ENCODE assay signal across 12 cellular contexts in the genomic region with DNA sequence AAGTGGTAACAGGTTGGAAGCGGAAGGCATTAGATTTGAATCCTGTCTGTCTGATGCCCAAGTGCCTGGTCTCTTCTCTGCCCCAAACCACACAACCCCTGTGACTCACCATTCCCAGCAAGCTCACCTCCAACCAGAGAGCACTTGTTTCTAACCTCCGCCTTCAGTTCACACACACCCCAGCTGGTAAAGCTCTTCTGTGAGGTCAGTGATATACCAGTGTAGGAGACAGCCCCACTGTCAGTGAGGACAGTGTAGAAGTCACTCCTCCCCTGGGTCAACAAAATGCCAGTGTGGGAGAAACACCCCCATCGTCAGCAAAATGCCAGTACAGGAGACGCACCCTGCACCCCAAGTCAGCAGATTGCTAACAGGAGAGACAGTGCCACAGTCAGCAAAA. TPM values are rescaled to one million over a fixed set of nuclear protein-coding genes. Genes with fewer than 3 reads are reported as not detected.
A peak's percentile ranks its signal among the peaks of the same experiment; 100 is the strongest.
DNase-seq lines count a peak whose midpoint lies in the region; ATAC-seq, FAIRE-seq and TF ChIP-seq lines count a peak whose summit lies in the region.
"Had no signal": no experiment of that assay in that cellular context is flagged by ENCODE, and none has a peak within 500 bp of the region (broad histone marks: within the 10 kb centered on the region; RNA-seq: fewer than 3 reads in every experiment).

No MANE protein-coding gene starts in this region.

- no peaks in the 10 kb centered on the region for H3F3A ChIP-seq in Loucy (ENCODE audit: low read depth)

- H3K79me2 ChIP-seq in Loucy (ENCODE audit: insufficient read depth, low read length) (peaks cover 46% of the 10 kb centered on the region; the same call in 1 of the 2 replicates), astrocyte (ENCODE audit: insufficient read depth, low read length) (no peaks in the 10 kb centered on the region)

- H3K9ac ChIP-seq in Loucy (ENCODE audit: low read depth, low read length, poor library complexity, severe bottlenecking), result peak overlapping the region; percentile 64
- no peak overlapping the region for H3K9ac ChIP-seq in astrocyte (ENCODE audit: low read length)

- H3K27ac ChIP-seq in astrocyte (ENCODE audit: low read depth, low read length), result no peak overlapping the region
- no peak overlapping the region for H3K27ac ChIP-seq in tibial nerve

- H3K27ac Mint-ChIP-seq in astrocyte (ENCODE audit: unreplicated experiment), result peak overlapping the region; percentile 41

- DNase-seq in DMS79 treated with DMSO at 0.1 percent for 48 hours (lab: John Stamatoyannopoulos, UW) (peak; percentile 65), DMS79 (lab: John Stamatoyannopoulos, UW) (no peak), astrocyte (ENCODE audit: low read depth) (peak; percentile 36), non-pigmented ciliary epithelial cell (ENCODE audit: low read depth) (peak; percentile 3), tibial nerve (ENCODE audit: low spot score in 2 of 2) (no peak)
- DNase-seq: 8988T; activated CD4-positive, CD25-positive, alpha-beta regulatory T cell treated with anti-CD3 and anti-CD28 coated beads, Interleukin-2, amount 50 U/mL, for 72 hours; left ventricle myocardium superior; NCI-H187 treated with DMSO at 0.1 percent for 48 hours had no signal

- no peak for TF ChIP-seq CTCF in Loucy (conservative IDR thresholded peaks at IDR 0.05; ENCODE audit: low read length)
- TF ChIP-seq CTCF in astrocyte (IDR thresholded peaks at IDR 0.05; ENCODE audit: insufficient read depth, low read depth, low read length), result no peak
- TF ChIP-seq CTCF in tibial nerve (IDR thresholded peaks at IDR 0.05), result no peak

- no peaks in the 10 kb centered on the region for H3K36me3 ChIP-seq in Loucy (ENCODE audit: insufficient read depth, low read length)
- no peaks in the 10 kb centered on the region for H3K36me3 ChIP-seq in astrocyte (ENCODE audit: insufficient read depth, low read length)
- H3K36me3 ChIP-seq in tibial nerve, result no peaks in the 10 kb centered on the region

- H3K4me3 ChIP-seq in Loucy (ENCODE audit: low read length, poor library complexity, severe bottlenecking), result peak overlapping the region; percentile 74
- H3K4me3 ChIP-seq in astrocyte (ENCODE audit: insufficient read depth, low read depth, low read length), result no peak overlapping the region
- H3K4me3 ChIP-seq in tibial nerve, result no peak overlapping the region

- H3K9me2 ChIP-seq in Loucy (replicated peaks; ENCODE audit: low read depth, low read length), result no peaks in the 10 kb centered on the region

- H3K4me1 ChIP-seq in Loucy (ENCODE audit: insufficient read depth, low read length, poor library complexity, severe bottlenecking) (peaks cover 60% of the 10 kb centered on the region), astrocyte (ENCODE audit: insufficient read depth, low read length) (no peaks in the 10 kb centered on the region), tibial nerve (peaks cover 0 to 32% (median 10%) of the 10 kb centered on the region in 4 donors)

- H3K36me3 Mint-ChIP-seq in astrocyte (ENCODE audit: low read depth, unreplicated experiment), result no peaks in the 10 kb centered on the region

- FAIRE-seq in astrocyte (lab: Jason Lieb, UNC), result no peak

- H3K27me3 ChIP-seq in Loucy (ENCODE audit: insufficient read depth, low read length, poor library complexity, severe bottlenecking) (no peaks in the 10 kb centered on the region), astrocyte (ENCODE audit: insufficient read depth, low read length) (peaks cover 29% of the 10 kb centered on the region), tibial nerve (no peaks in the 10 kb centered on the region)

- peaks cover 30% of the 10 kb centered on the region for H3K27me3 Mint-ChIP-seq in astrocyte (ENCODE audit: low read depth, unreplicated experiment)

- ATAC-seq in HG02610 (IDR thresholded peaks at IDR 0.05; ENCODE audit: unreplicated experiment), result no peak
- no peak for ATAC-seq in GM18909 (IDR thresholded peaks at IDR 0.05; ENCODE audit: poor library complexity, unreplicated experiment)
- ATAC-seq: left ventricle myocardium superior had no signal

- whole genome bisulfite sequencing in tibial nerve, 2 donors, result 74 to 75% methylated on average over 4 of the region's 4 CpGs

- H3K4me1 Mint-ChIP-seq in astrocyte (ENCODE audit: low read depth, unreplicated experiment), result peaks cover 9% of the 10 kb centered on the region

- peak overlapping the region; percentile 77 for H3K4me2 ChIP-seq in Loucy (ENCODE audit: low read depth, low read length, poor library complexity, severe bottlenecking)
- no peak overlapping the region for H3K4me2 ChIP-seq in astrocyte (ENCODE audit: low read length)

- no peak overlapping the region for H2AFZ ChIP-seq in Loucy (ENCODE audit: low read length)
- H2AFZ ChIP-seq in astrocyte (ENCODE audit: low read depth, low read length), result no peak overlapping the region

- TF ChIP-seq EP300 in tibial nerve (IDR thresholded peaks at IDR 0.05), result no peak

- H3K4me3 Mint-ChIP-seq in astrocyte (ENCODE audit: unreplicated experiment), result peak overlapping the region; percentile 25

- no peak for TF ChIP-seq POLR2A in tibial nerve (IDR thresholded peaks at IDR 0.05)

- H4K20me1 ChIP-seq in Loucy (ENCODE audit: insufficient read depth, low read length, poor library complexity, severe bottlenecking) (peaks cover 15% of the 10 kb centered on the region), astrocyte (ENCODE audit: insufficient read depth, low read length) (no peaks in the 10 kb centered on the region)

- no peaks in the 10 kb centered on the region for H3K9me3 ChIP-seq in Loucy (ENCODE audit: insufficient read depth, low read depth, low read length)
- no peaks in the 10 kb centered on the region for H3K9me3 ChIP-seq in astrocyte (ENCODE audit: insufficient read depth, low read depth, low read length)
- H3K9me3 ChIP-seq in tibial nerve, result no peaks in the 10 kb centered on the region

- no peaks in the 10 kb centered on the region for H3K9me3 Mint-ChIP-seq in astrocyte (ENCODE audit: unreplicated experiment)

RNA-seq across cellular contexts. Expression of a gene that starts 2.6 kb away (rescaled TPM):
- total RNA-seq in astrocyte, result 4.3 and 4.9 TPM in 2 replicates
- 1 to 10 TPM; 2.1 to 6.9 (median 4.0) TPM for total RNA-seq in tibial nerve

RNA-seq across cellular contexts. Expression of a gene that starts 28.6 kb away (rescaled TPM):
- total RNA-seq in astrocyte, result 48.4 and 51.1 TPM in 2 replicates
- total RNA-seq in tibial nerve, result 10 to 100 TPM; 30.3 to 36.3 (median 33.3) TPM

Comparison
In these comparisons a context has a peak if more than half of its experiments do, and no peak if none do; other contexts are left out.
1. DNase-seq: peak in DMS79 treated with DMSO at 0.1 percent for 48 hours (single experiment), astrocyte (single experiment) and non-pigmented ciliary epithelial cell (single experiment); none in DMS79 (single experiment) and tibial nerve (0 of 2).